In the genomic region with DNA sequence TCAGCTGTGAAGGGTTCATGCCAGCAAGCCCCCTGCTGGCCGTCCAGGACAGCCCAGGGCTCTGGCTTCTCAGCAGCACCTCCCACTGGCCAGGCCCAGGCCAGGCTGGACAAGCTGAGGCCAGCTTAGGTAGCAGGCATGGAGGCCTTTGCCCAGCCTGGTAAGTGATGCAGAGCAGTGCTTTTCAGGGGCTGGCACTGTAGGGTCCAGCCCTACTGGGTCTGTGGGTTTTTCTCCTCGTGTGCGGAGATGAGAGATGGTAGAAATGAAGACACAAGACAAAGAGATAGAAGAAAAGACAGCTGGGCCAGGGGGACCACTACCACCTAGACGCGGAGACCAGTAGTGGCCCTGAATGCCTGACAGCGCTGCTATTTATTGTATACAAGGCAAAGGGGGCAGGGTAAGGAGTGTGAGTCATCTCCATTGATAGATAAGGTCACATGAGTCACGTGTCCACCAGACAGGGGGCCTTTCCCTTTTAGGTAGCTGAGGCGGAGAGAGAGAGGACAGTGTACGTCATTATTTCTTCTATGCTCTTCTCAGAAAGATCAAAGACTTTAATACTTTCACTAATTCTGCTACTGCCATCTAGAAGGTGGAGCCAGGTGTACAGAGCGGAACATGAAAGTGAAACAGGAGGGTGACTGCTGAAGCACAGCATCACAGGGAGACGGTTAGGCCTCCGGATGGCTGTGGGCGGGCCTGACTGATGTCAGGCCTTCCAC, we compare ENCODE assay signal across 10 cellular contexts. TPM values are rescaled to one million over a fixed set of nuclear protein-coding genes. Genes with fewer than 3 reads are reported as not detected.
DNase-seq lines count a peak whose midpoint lies in the region; ATAC-seq and TF ChIP-seq lines count a peak whose summit lies in the region.
"Not testable (repeated sequence)": the region's sequence is repeated elsewhere in the genome, so short reads cannot be mapped to it uniquely, and the experiment has no call there.
"Had no signal": no experiment of that assay in that cellular context is flagged by ENCODE, and none has a peak within 500 bp of the region (broad histone marks: within the 10 kb centered on the region; RNA-seq: fewer than 3 reads in every experiment).

No MANE protein-coding gene starts in this region.

- H3K27ac ChIP-seq in right cardiac atrium (ENCODE audit: low read length) (peak overlapping the region; percentile 15), gastrocnemius medialis (peak overlapping the region; percentile 83 to 90 (median 87)), vagina (peak overlapping the region; percentile 62)

- peak; percentile 19 for DNase-seq in NCI-H2196 (lab: John Stamatoyannopoulos, UW; ENCODE audit: unreplicated experiment)
- DNase-seq in astrocyte of the hippocampus (ENCODE audit: low read depth, low spot score) = peak; percentile 64
- DNase-seq in right cardiac atrium = peak in 2 of 3 donors; percentile 56 to 73
- DNase-seq in gastrocnemius medialis = peak; percentile 48 to 65
- DNase-seq in vagina (ENCODE audit: extremely low spot score in 2 of 2) = not testable (repeated sequence)

- TF ChIP-seq POLR2A in gastrocnemius medialis (IDR thresholded peaks at IDR 0.05) = peak in 1 of 2 donors; percentile 67
- not testable (repeated sequence) for TF ChIP-seq POLR2A in vagina (IDR thresholded peaks at IDR 0.05)

- H3K4me3 ChIP-seq in right cardiac atrium (ENCODE audit: low read length); gastrocnemius medialis; vagina: not testable (repeated sequence)

- H3K4me1 ChIP-seq in right cardiac atrium (ENCODE audit: control insufficient read depth, insufficient read depth, low read length); vagina: not testable (repeated sequence)
- peaks cover 32 to 39% of the 10 kb centered on the region in 2 donors for H3K4me1 ChIP-seq in gastrocnemius medialis

- 60% methylated on average over 9 of the region's 13 CpGs for WGBS in right cardiac atrium

- not testable (repeated sequence) for H3K9me3 ChIP-seq in right cardiac atrium (ENCODE audit: control insufficient read depth, low read length); gastrocnemius medialis; vagina

- H3K36me3 ChIP-seq in gastrocnemius medialis (peaks cover 0 to 45% of the 10 kb centered on the region in 2 donors), vagina (peaks cover 0 to 38% of the 10 kb centered on the region in 2 donors)

- ATAC-seq in GM18858 (IDR thresholded peaks at IDR 0.05; ENCODE audit: unreplicated experiment) = peak; percentile 43
- ATAC-seq in HG02884 (IDR thresholded peaks at IDR 0.05; ENCODE audit: unreplicated experiment) = peak; percentile 82
- peak; percentile 89 to 92 for ATAC-seq in activated CD4-positive, CD25-positive, alpha-beta regulatory T cell treated with anti-CD3 and anti-CD28 coated beads, Interleukin-2, amount 50 U/mL, for 24 hours
- ATAC-seq in right cardiac atrium = peak; percentile 85
- ATAC-seq in gastrocnemius medialis = peak; percentile 52 to 71

- intact Hi-C loops in right cardiac atrium (cut with DNase I); vagina (cut with DNase I): not testable (repeated sequence)
- intact Hi-C loops in gastrocnemius medialis (cut with DNase I; ENCODE audit: low total_unique reads) = loop anchor here (10.0 kb wide), 2 partner anchors 70 to 130 kb away; partner anchors contain the start of gene PVRIG

- TF ChIP-seq CTCF in gastrocnemius medialis (IDR thresholded peaks at IDR 0.05 in 4 of 5, conservative IDR thresholded peaks at IDR 0.05 in 1 of 5) = peak; percentile 14 to 44 (median 39)
- TF ChIP-seq CTCF in vagina (IDR thresholded peaks at IDR 0.05) = not testable (repeated sequence)

- in situ Hi-C loops in gastrocnemius medialis (cut with MboI; ENCODE audit: low sequenced_read_pairs in 4 of 4) = loop anchor here in 2 of 4 donors (25.0 kb wide), 2 partner anchors 182 to 207 kb away; partner anchors contain the start of genes GAL3ST4 (in 1 of the 2), LAMTOR4 (in 1 of the 2), MBLAC1 (in 1 of the 2) and TRAPPC14 (in 1 of the 2)

- H3K27me3 ChIP-seq in right cardiac atrium (ENCODE audit: control insufficient read depth, insufficient read depth); gastrocnemius medialis; vagina: not testable (repeated sequence)

RNA-seq across cellular contexts. Expression of gene PILRB, which starts 13.2 kb away (rescaled TPM):
- total RNA-seq in right cardiac atrium = 10 to 100 TPM; 13.2 to 15.6 (median 13.7) TPM
- 18.1 TPM for polyA plus RNA-seq in right cardiac atrium
- total RNA-seq in gastrocnemius medialis = 10 to 100 TPM; 11.8 to 32.4 (median 20.8) TPM
- 56.0 TPM for total RNA-seq in vagina

RNA-seq across cellular contexts. Expression of gene PILRA, which starts 28.6 kb away (rescaled TPM):
- total RNA-seq in right cardiac atrium (1 to 10 TPM; 3.9 to 5.3 (median 4.9) TPM), gastrocnemius medialis (1 to 10 TPM in 3 of 4 donors, under 1 TPM in 1; 0.62 to 5.4 (median 2.0) TPM), vagina (8.3 TPM)
- 2.3 TPM for polyA plus RNA-seq in right cardiac atrium

RNA-seq across cellular contexts. Expression of gene SPDYE3, which starts 37.2 kb away (rescaled TPM):
- not detected for total RNA-seq in right cardiac atrium
- 0.20 TPM for polyA plus RNA-seq in right cardiac atrium
- total RNA-seq in gastrocnemius medialis = not detected
- total RNA-seq in vagina = not detected
- total RNA-seq: cardiac septum, thoracic aorta had no signal

Comparison
In these comparisons a context has a peak if more than half of its experiments do, and no peak if none do; other contexts are left out.
1. H3K27ac ChIP-seq: peak in every context shown above with its lines; median percentile 87 in gastrocnemius medialis; 62 in vagina; 15 in right cardiac atrium.